Comparison of ENCODE assay signal across 14 cellular contexts in the genomic region with DNA sequence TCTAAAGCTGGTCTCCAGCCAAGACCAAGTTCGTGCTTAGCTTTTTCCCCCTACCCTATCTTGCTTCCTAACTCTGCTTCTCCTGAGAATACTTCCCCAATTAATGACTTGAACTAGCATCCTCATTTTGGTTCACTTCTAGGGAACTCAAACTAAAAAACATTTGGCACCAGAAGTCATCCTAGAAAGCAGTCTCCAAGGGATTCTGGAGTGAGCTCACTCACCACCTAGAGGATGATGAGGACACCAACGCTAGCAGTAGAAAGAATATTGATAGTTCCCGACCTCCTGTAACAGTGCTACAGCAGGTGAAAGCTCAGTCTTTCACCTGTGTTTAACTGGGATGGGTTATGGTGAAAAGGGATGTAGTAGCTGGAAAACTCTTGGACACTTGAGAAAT. TPM values are rescaled to one million over a fixed set of nuclear protein-coding genes. Genes with fewer than 3 reads are reported as not detected.
A peak's percentile ranks its signal among the peaks of the same experiment; 100 is the strongest.
DNase-seq lines count a peak whose midpoint lies in the region; ATAC-seq and TF ChIP-seq lines count a peak whose summit lies in the region.
"Had no signal": no experiment of that assay in that cellular context is flagged by ENCODE, and none has a peak within 500 bp of the region (broad histone marks: within the 10 kb centered on the region; RNA-seq: fewer than 3 reads in every experiment).

No MANE protein-coding gene starts in this region.

- ATAC-seq in GM21528 (IDR thresholded peaks at IDR 0.05; ENCODE audit: low FRiP score, unreplicated experiment) (no peak), HG02763 (IDR thresholded peaks at IDR 0.05; ENCODE audit: unreplicated experiment) (no peak)

- peaks cover 10% of the 10 kb centered on the region; the same call in 1 of the 2 replicates for H3K27me3 ChIP-seq in H7 (ENCODE audit: control insufficient read depth, insufficient read depth, low read length)

- H3K36me3 ChIP-seq in H7 (replicated peaks; ENCODE audit: control insufficient read depth, insufficient read depth, low read length): no peaks in the 10 kb centered on the region
- H3K36me3 ChIP-seq: HAP-1, stomach had no signal

- TF ChIP-seq CTCF in fibroblast of mammary gland (conservative IDR thresholded peaks at IDR 0.05; ENCODE audit: control insufficient read depth, insufficient read depth, low read depth, low read length): peak; percentile 19

- H3K4me3 ChIP-seq in H7 (ENCODE audit: insufficient read depth, low read depth, low read length) (no peak overlapping the region), fibroblast of mammary gland (ENCODE audit: control insufficient read depth, low read depth, low read length) (no peak overlapping the region)
- H3K4me3 ChIP-seq: HAP-1, stomach had no signal

- DNase-seq in AG08395 (ENCODE audit: low spot score): peak; percentile 16
- peak; percentile 51 for DNase-seq in H7
- DNase-seq in OCI-M1 (lab: John Stamatoyannopoulos, UW): peak; percentile 38
- peak; percentile 31 for DNase-seq in fibroblast of mammary gland (ENCODE audit: low read depth)
- no peak for DNase-seq in SKM-1 (lab: John Stamatoyannopoulos, UW; ENCODE audit: unreplicated experiment)
- no peak for DNase-seq in SK-N-DZ (ENCODE audit: low spot score)
- DNase-seq: activated CD4-positive, alpha-beta memory T cell treated with anti-CD3 and anti-CD28 coated beads, Interleukin-2, amount 10 ng/mL, durations not matched to agents 7 days and 5 days; activated gamma-delta T cell treated with Interleukin-2 at 50 U/mL for 16 hours; NCI-H1048; stomach; T-helper 1 cell had no signal

RNA-seq across cellular contexts. Expression of a gene that starts 4.7 kb away (rescaled TPM):
- 48.4 and 50.6 TPM in 2 replicates for total RNA-seq in H7 (2014; rRNA removed; shearing (Covaris generic))
- polyA plus RNA-seq in SK-N-DZ (2014; cell fraction: cytosol; rRNA removed): 49.4 and 49.5 TPM in 2 replicates
- 19.3 and 30.8 TPM in 2 replicates for polyA plus RNA-seq in SK-N-DZ (2014; cell fraction: nucleus; rRNA removed)

Comparison
In these comparisons a context has a peak if more than half of its experiments do, and no peak if none do; other contexts are left out.
1. DNase-seq: peak in AG08395 (single experiment), H7 (single experiment), OCI-M1 (single experiment) and fibroblast of mammary gland (single experiment); none in SKM-1 (single experiment) and SK-N-DZ (single experiment).